Comparison of ENCODE assay signal across 9 cellular contexts in genomic region chr19:42508892-42509444, GRCh38.
"Had no signal": no experiment of that assay in that cellular context is flagged by ENCODE, and none has a peak within 500 bp of the region (broad histone marks: within the 10 kb centered on the region; RNA-seq: fewer than 3 reads in every experiment).

No MANE protein-coding gene starts in this region.

- DNase-seq: activated naive CD4-positive, alpha-beta T cell; esophagus squamous epithelium; foreskin keratinocyte; left ventricle myocardium inferior; mesenchymal stem cell; pancreas; SK-N-SH; stimulated activated CD4-positive, alpha-beta T cell treated with anti-CD3 and anti-CD28 coated beads, Interleukin-4, amount 100 ng/mL, for 24 hours; tibial artery had no signal

- ATAC-seq: foreskin keratinocyte, pancreas had no signal
